In the genomic region with DNA sequence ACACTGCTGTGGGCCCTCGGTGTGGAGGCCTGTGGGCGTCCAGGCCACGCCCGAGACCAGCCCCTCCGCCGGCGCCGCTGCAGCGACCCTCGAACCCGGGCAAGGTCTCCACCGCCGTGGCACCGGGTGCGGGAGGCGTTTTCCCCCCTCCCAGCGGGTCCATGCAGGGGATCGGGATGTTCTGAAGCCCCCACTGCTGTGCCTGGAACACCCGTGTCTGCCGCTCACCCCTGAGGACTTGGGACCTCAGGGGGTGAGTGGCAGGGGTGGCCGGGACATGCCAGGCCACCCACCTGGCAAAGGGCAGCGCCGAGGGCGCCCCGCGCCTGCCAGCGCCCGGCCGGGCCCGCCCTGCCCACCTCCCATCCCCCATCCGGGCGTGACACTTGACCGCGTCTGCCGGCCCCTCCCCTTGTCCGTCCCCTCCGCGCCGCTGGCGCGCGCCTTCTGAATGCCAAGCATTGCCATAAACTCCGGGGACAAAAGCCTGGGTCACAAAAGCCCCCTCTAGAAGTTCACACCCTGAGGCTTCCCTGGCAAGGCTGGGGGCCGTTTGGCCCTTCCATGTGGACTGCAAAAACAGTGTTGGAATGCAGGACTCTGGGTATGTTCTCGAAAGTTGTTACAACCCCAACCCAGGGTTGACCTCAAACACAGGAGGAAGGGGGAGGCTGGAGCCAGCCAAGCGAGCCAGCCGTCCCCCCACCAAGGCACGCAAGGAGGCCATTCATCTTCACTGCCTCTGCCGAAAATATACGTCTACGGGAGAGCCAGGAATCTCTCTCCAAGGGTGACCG, we compare ENCODE assay signal across 1 cellular context.
TF ChIP-seq lines count a peak whose summit lies in the region.

No MANE protein-coding gene starts in this region.

TF ChIP-seq in K562, 482 proteins besides CTCF, POLR2A, EP300 and RAD21 (continued from another document and continues in another):
- TF ChIP-seq, protein P1, sequence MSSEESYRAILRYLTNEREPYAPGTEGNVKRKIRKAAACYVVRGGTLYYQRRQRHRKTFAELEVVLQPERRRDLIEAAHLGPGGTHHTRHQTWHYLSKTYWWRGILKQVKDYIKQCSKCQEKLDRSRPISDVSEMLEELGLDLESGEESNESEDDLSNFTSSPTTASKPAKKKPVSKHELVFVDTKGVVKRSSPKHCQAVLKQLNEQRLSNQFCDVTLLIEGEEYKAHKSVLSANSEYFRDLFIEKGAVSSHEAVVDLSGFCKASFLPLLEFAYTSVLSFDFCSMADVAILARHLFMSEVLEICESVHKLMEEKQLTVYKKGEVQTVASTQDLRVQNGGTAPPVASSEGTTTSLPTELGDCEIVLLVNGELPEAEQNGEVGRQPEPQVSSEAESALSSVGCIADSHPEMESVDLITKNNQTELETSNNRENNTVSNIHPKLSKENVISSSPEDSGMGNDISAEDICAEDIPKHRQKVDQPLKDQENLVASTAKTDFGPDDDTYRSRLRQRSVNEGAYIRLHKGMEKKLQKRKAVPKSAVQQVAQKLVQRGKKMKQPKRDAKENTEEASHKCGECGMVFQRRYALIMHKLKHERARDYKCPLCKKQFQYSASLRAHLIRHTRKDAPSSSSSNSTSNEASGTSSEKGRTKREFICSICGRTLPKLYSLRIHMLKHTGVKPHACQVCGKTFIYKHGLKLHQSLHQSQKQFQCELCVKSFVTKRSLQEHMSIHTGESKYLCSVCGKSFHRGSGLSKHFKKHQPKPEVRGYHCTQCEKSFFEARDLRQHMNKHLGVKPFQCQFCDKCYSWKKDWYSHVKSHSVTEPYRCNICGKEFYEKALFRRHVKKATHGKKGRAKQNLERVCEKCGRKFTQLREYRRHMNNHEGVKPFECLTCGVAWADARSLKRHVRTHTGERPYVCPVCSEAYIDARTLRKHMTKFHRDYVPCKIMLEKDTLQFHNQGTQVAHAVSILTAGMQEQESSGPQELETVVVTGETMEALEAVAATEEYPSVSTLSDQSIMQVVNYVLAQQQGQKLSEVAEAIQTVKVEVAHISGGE (CRISPR knock-in tag; IDR thresholded peaks at IDR 0.05) = peak in 1 of 3 experiments; percentile 28; a peak in 1 of 6 replicates
- TF ChIP-seq, protein P2, sequence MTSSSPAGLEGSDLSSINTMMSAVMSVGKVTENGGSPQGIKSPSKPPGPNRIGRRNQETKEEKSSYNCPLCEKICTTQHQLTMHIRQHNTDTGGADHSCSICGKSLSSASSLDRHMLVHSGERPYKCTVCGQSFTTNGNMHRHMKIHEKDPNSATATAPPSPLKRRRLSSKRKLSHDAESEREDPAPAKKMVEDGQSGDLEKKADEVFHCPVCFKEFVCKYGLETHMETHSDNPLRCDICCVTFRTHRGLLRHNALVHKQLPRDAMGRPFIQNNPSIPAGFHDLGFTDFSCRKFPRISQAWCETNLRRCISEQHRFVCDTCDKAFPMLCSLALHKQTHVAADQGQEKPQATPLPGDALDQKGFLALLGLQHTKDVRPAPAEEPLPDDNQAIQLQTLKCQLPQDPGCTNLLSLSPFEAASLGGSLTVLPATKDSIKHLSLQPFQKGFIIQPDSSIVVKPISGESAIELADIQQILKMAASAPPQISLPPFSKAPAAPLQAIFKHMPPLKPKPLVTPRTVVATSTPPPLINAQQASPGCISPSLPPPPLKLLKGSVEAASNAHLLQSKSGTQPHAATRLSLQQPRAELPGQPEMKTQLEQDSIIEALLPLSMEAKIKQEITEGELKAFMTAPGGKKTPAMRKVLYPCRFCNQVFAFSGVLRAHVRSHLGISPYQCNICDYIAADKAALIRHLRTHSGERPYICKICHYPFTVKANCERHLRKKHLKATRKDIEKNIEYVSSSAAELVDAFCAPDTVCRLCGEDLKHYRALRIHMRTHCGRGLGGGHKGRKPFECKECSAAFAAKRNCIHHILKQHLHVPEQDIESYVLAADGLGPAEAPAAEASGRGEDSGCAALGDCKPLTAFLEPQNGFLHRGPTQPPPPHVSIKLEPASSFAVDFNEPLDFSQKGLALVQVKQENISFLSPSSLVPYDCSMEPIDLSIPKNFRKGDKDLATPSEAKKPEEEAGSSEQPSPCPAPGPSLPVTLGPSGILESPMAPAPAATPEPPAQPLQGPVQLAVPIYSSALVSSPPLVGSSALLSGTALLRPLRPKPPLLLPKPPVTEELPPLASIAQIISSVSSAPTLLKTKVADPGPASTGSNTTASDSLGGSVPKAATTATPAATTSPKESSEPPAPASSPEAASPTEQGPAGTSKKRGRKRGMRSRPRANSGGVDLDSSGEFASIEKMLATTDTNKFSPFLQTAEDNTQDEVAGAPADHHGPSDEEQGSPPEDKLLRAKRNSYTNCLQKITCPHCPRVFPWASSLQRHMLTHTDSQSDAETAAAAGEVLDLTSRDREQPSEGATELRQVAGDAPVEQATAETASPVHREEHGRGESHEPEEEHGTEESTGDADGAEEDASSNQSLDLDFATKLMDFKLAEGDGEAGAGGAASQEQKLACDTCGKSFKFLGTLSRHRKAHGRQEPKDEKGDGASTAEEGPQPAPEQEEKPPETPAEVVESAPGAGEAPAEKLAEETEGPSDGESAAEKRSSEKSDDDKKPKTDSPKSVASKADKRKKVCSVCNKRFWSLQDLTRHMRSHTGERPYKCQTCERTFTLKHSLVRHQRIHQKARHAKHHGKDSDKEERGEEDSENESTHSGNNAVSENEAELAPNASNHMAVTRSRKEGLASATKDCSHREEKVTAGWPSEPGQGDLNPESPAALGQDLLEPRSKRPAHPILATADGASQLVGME (CRISPR knock-in tag; IDR thresholded peaks at IDR 0.05) = 0 out of 2 replicates have a peak, but pooled peaks have one; percentile 15
- TF ChIP-seq CEBPB (tag; IDR thresholded peaks at IDR 0.05) (no peak), HNRNPL (IDR thresholded peaks at IDR 0.05; ENCODE audit: low read depth, low read length) (no peak; the same call in 1 of the 2 replicates), ATF1 (CRISPR knock-in tag; IDR thresholded peaks at IDR 0.05) (no peak), ATF1 (tag; IDR thresholded peaks at IDR 0.05) (0 out of 2 replicates have a peak, but pooled peaks have one; percentile 25), BRD4 (IDR thresholded peaks at IDR 0.05) (peak; percentile 53; the same call in 1 of the 2 replicates), MXI1 (IDR thresholded peaks at IDR 0.05; ENCODE audit: low read depth, low read length) (no peak), ZFX (CRISPR knock-in tag; IDR thresholded peaks at IDR 0.05) (peak; percentile 75), TRIM28 (IDR thresholded peaks at IDR 0.05) (no peak), CXXC5 (CRISPR knock-in tag; IDR thresholded peaks at IDR 0.05) (peak; percentile 11; the same call in 1 of the 2 replicates), SREBF1 (IDR thresholded peaks at IDR 0.05; ENCODE audit: borderline replicate concordance, low read depth, low read length) (no peak), RBM14 (IDR thresholded peaks at IDR 0.05; ENCODE audit: borderline replicate concordance, insufficient read depth, low read depth, low read length) (0 out of 2 replicates have a peak, but pooled peaks have one; percentile 68), RFX7 (CRISPR knock-in tag; IDR thresholded peaks at IDR 0.05) (no peak), L3MBTL2 (IDR thresholded peaks at IDR 0.05) (peak; percentile 63), NR1H2 (CRISPR knock-in tag; IDR thresholded peaks at IDR 0.05) (peak; percentile 86; the same call in 1 of the 2 replicates), NFRKB (IDR thresholded peaks at IDR 0.05; ENCODE audit: low read depth) (peak; percentile 65; the same call in 1 of the 2 replicates), ZBTB7A (IDR thresholded peaks at IDR 0.05; ENCODE audit: borderline replicate concordance, control insufficient read depth, low read depth, low read length) (peak; percentile 39; the same call in 1 of the 2 replicates), SMAD4 (CRISPR knock-in tag; conservative IDR thresholded peaks at IDR 0.05) (0 out of 2 replicates have a peak, but pooled peaks have one; percentile 34), NRF1 (conservative IDR thresholded peaks at IDR 0.05 in 1 of 2, IDR thresholded peaks at IDR 0.05 in 1 of 2) (0 out of 4 replicates have a peak, but pooled peaks of 1 of the 2 experiments have one; percentile 15), CREBBP (IDR thresholded peaks at IDR 0.05; ENCODE audit: low read depth, low read length) (no peak), DMBX1 (CRISPR knock-in tag; IDR thresholded peaks at IDR 0.05; ENCODE audit: borderline replicate concordance) (0 out of 2 replicates have a peak, but pooled peaks have one; percentile 16), ZC3H4 (CRISPR knock-in tag; IDR thresholded peaks at IDR 0.05; ENCODE audit: borderline replicate concordance) (peak; percentile 52; the same call in 1 of the 2 replicates), SAFB (IDR thresholded peaks at IDR 0.05; ENCODE audit: borderline replicate concordance, low read depth, low read length) (peak; percentile 74), POLR2B (IDR thresholded peaks at IDR 0.05; ENCODE audit: low read depth, partially characterized antibody) (no peak)
- TF ChIP-seq, protein P3, sequence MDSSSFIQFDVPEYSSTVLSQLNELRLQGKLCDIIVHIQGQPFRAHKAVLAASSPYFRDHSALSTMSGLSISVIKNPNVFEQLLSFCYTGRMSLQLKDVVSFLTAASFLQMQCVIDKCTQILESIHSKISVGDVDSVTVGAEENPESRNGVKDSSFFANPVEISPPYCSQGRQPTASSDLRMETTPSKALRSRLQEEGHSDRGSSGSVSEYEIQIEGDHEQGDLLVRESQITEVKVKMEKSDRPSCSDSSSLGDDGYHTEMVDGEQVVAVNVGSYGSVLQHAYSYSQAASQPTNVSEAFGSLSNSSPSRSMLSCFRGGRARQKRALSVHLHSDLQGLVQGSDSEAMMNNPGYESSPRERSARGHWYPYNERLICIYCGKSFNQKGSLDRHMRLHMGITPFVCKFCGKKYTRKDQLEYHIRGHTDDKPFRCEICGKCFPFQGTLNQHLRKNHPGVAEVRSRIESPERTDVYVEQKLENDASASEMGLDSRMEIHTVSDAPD (CRISPR knock-in tag; IDR thresholded peaks at IDR 0.05) = no peak
- TF ChIP-seq, protein P4, sequence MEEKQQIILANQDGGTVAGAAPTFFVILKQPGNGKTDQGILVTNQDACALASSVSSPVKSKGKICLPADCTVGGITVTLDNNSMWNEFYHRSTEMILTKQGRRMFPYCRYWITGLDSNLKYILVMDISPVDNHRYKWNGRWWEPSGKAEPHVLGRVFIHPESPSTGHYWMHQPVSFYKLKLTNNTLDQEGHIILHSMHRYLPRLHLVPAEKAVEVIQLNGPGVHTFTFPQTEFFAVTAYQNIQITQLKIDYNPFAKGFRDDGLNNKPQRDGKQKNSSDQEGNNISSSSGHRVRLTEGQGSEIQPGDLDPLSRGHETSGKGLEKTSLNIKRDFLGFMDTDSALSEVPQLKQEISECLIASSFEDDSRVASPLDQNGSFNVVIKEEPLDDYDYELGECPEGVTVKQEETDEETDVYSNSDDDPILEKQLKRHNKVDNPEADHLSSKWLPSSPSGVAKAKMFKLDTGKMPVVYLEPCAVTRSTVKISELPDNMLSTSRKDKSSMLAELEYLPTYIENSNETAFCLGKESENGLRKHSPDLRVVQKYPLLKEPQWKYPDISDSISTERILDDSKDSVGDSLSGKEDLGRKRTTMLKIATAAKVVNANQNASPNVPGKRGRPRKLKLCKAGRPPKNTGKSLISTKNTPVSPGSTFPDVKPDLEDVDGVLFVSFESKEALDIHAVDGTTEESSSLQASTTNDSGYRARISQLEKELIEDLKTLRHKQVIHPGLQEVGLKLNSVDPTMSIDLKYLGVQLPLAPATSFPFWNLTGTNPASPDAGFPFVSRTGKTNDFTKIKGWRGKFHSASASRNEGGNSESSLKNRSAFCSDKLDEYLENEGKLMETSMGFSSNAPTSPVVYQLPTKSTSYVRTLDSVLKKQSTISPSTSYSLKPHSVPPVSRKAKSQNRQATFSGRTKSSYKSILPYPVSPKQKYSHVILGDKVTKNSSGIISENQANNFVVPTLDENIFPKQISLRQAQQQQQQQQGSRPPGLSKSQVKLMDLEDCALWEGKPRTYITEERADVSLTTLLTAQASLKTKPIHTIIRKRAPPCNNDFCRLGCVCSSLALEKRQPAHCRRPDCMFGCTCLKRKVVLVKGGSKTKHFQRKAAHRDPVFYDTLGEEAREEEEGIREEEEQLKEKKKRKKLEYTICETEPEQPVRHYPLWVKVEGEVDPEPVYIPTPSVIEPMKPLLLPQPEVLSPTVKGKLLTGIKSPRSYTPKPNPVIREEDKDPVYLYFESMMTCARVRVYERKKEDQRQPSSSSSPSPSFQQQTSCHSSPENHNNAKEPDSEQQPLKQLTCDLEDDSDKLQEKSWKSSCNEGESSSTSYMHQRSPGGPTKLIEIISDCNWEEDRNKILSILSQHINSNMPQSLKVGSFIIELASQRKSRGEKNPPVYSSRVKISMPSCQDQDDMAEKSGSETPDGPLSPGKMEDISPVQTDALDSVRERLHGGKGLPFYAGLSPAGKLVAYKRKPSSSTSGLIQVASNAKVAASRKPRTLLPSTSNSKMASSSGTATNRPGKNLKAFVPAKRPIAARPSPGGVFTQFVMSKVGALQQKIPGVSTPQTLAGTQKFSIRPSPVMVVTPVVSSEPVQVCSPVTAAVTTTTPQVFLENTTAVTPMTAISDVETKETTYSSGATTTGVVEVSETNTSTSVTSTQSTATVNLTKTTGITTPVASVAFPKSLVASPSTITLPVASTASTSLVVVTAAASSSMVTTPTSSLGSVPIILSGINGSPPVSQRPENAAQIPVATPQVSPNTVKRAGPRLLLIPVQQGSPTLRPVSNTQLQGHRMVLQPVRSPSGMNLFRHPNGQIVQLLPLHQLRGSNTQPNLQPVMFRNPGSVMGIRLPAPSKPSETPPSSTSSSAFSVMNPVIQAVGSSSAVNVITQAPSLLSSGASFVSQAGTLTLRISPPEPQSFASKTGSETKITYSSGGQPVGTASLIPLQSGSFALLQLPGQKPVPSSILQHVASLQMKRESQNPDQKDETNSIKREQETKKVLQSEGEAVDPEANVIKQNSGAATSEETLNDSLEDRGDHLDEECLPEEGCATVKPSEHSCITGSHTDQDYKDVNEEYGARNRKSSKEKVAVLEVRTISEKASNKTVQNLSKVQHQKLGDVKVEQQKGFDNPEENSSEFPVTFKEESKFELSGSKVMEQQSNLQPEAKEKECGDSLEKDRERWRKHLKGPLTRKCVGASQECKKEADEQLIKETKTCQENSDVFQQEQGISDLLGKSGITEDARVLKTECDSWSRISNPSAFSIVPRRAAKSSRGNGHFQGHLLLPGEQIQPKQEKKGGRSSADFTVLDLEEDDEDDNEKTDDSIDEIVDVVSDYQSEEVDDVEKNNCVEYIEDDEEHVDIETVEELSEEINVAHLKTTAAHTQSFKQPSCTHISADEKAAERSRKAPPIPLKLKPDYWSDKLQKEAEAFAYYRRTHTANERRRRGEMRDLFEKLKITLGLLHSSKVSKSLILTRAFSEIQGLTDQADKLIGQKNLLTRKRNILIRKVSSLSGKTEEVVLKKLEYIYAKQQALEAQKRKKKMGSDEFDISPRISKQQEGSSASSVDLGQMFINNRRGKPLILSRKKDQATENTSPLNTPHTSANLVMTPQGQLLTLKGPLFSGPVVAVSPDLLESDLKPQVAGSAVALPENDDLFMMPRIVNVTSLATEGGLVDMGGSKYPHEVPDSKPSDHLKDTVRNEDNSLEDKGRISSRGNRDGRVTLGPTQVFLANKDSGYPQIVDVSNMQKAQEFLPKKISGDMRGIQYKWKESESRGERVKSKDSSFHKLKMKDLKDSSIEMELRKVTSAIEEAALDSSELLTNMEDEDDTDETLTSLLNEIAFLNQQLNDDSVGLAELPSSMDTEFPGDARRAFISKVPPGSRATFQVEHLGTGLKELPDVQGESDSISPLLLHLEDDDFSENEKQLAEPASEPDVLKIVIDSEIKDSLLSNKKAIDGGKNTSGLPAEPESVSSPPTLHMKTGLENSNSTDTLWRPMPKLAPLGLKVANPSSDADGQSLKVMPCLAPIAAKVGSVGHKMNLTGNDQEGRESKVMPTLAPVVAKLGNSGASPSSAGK (IDR thresholded peaks at IDR 0.05) = peak; percentile 73
- TF ChIP-seq, protein P5, sequence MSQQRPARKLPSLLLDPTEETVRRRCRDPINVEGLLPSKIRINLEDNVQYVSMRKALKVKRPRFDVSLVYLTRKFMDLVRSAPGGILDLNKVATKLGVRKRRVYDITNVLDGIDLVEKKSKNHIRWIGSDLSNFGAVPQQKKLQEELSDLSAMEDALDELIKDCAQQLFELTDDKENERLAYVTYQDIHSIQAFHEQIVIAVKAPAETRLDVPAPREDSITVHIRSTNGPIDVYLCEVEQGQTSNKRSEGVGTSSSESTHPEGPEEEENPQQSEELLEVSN (IDR thresholded peaks at IDR 0.05; ENCODE audit: borderline replicate concordance in 1 of 2, extremely low read depth in 1 of 2, insufficient read depth in 1 of 2, insufficient read length in 1 of 2, low read depth in 1 of 2, low read length in 1 of 2, poor library complexity in 1 of 2, severe bottlenecking in 1 of 2) = peak in 1 of 2 experiments; percentile 61
